ENCODE assay signal across 35 cellular contexts in genomic region chr2:20257411-20257810, GRCh38. TPM values are rescaled to one million over a fixed set of nuclear protein-coding genes. Genes with fewer than 3 reads are reported as not detected.
DNase-seq lines count a peak whose midpoint lies in the region; ATAC-seq, FAIRE-seq and TF ChIP-seq lines count a peak whose summit lies in the region.
"Had no signal": no experiment of that assay in that cellular context is flagged by ENCODE, and none has a peak within 500 bp of the region (broad histone marks: within the 10 kb centered on the region; RNA-seq: fewer than 3 reads in every experiment).

No MANE protein-coding gene starts in this region.

- H3K4me1 ChIP-seq in HepG2 (ENCODE audit: insufficient read depth, low read length) (no peaks in the 10 kb centered on the region), right lobe of liver (no peaks in the 10 kb centered on the region), A549 (no peaks in the 10 kb centered on the region), K562 (replicated peaks in 1 of 2; ENCODE audit: control insufficient read depth in 2 of 2, insufficient read depth in 2 of 2, low read length in 2 of 2) (no peaks in the 10 kb centered on the region), OCI-LY7 (ENCODE audit: insufficient read depth, low read length, poor library complexity, severe bottlenecking) (no peaks in the 10 kb centered on the region)
- H3K4me1 ChIP-seq: BE2C; BLaER1; BLaER1 treated with 17β-estradiol and CSF1 and Interleukin-3, amounts not matched to agents 10 nM and 100 nM; Caco-2 had no signal

- H3K9me3 ChIP-seq in HepG2 (ENCODE audit: low read length) (no peaks in the 10 kb centered on the region), right lobe of liver (no peaks in the 10 kb centered on the region), A549 (no peaks in the 10 kb centered on the region), SK-N-MC (ENCODE audit: low read depth, low read length) (no peaks in the 10 kb centered on the region), K562 (replicated peaks; ENCODE audit: control insufficient read depth, insufficient read depth, low read depth, low read length) (no peaks in the 10 kb centered on the region), OCI-LY7 (ENCODE audit: low read length) (no peaks in the 10 kb centered on the region)
- H3K9me3 ChIP-seq: BE2C; BLaER1; BLaER1 treated with 17β-estradiol and CSF1 and Interleukin-3, amounts not matched to agents 10 nM and 100 nM; Caco-2 had no signal

- H3K27ac ChIP-seq in HepG2 (ENCODE audit: extremely low read length, insufficient read depth, low read length) (no peak overlapping the region), right lobe of liver (no peak overlapping the region), A549 (no peak overlapping the region), SK-N-MC (0 out of 2 replicates have a peak overlapping the region, but pooled peaks have one; percentile 25), K562 (ENCODE audit: extremely low read depth, low read depth, low read length) (no peak overlapping the region), OCI-LY7 (ENCODE audit: low read depth, low read length, poor library complexity, severe bottlenecking) (no peak overlapping the region)
- H3K27ac ChIP-seq: 22Rv1; BLaER1; BLaER1 treated with 17β-estradiol and CSF1 and Interleukin-3, amounts not matched to agents 10 nM and 100 nM; C4-2B had no signal

- no TSS peak for BruUV-seq in HepG2 (replicated peaks; lab: Mats Ljungman, UMichigan)
- no TSS peak for BruUV-seq in K562 (replicated peaks; lab: Mats Ljungman, UMichigan)
- BruUV-seq in OCI-LY7 (replicated peaks; lab: Mats Ljungman, UMichigan): no TSS peak

- no peak overlapping the region for H3K4me3 ChIP-seq in HepG2 (replicated peaks in 1 of 3; ENCODE audit: insufficient read depth in 1 of 3, low read depth in 2 of 3, low read length in 3 of 3)
- no peak overlapping the region for H3K4me3 ChIP-seq in right lobe of liver
- H3K4me3 ChIP-seq in A549: no peak overlapping the region
- H3K4me3 ChIP-seq in SK-N-MC: no peak overlapping the region
- no peak overlapping the region for H3K4me3 ChIP-seq in K562
- no peak overlapping the region for H3K4me3 ChIP-seq in OCI-LY7 (ENCODE audit: low read depth, low read length, poor library complexity, severe bottlenecking)
- H3K4me3 ChIP-seq: BLaER1; BLaER1 treated with 17β-estradiol and CSF1 and Interleukin-3, amounts not matched to agents 10 nM and 100 nM had no signal

- in situ Hi-C loops in HepG2 (cut with HindIII; ENCODE audit: extremely low pct_ligation_motif_present, low pct_unique_long_range_greater_than_20kb): no loop called here
- in situ Hi-C loops in K562 (cut with MboI): no loop called here

- FAIRE-seq in HepG2 (lab: Jason Lieb, UNC) (no peak), A549 (lab: Jason Lieb, UNC) (no peak), K562 (lab: Jason Lieb, UNC) (no peak)
- FAIRE-seq: D721Med had no signal

- DNase-seq in HepG2 (ENCODE audit: low spot score): no peak
- no peak for DNase-seq in right lobe of liver
- no peak for DNase-seq in A549 (ENCODE audit: low read depth in 1 of 2, low spot score in 1 of 2)
- DNase-seq in SK-N-MC (ENCODE audit: low read depth, low spot score): no peak
- no peak for DNase-seq in K562 (ENCODE audit: extremely low read depth in 1 of 4, low spot score in 3 of 4)
- DNase-seq in kidney glomerular epithelial cell (lab: John Stamatoyannopoulos, UW): no peak
- DNase-seq in OCI-LY7 (ENCODE audit: low spot score): no peak
- DNase-seq: 8988T; ACHN; AML-193; BE2C; C1 segment of cervical spinal cord; Caco-2; Calu3; CD4-positive, alpha-beta memory T cell; CD4-positive, alpha-beta T cell; CD4-positive, CD25-positive, alpha-beta regulatory T cell; CD8-positive, alpha-beta memory T cell; CD8-positive, alpha-beta T cell; COR-L47; DMS 273 treated with DMSO at 0.1 percent for 48 hours; DMS153; DMS53; DMS79; DMS79 treated with DMSO at 0.1 percent for 48 hours; DND-41; EL had no signal

- peaks cover 20 to 80% of the 10 kb centered on the region in 2 experiments for H3K36me3 ChIP-seq in HepG2 (replicated peaks in 1 of 2; ENCODE audit: control insufficient read depth in 1 of 2, insufficient read depth in 2 of 2, low read length in 2 of 2)
- peaks cover 10 to 75% (median 34%) of the 10 kb centered on the region in 4 donors for H3K36me3 ChIP-seq in right lobe of liver
- H3K36me3 ChIP-seq in SK-N-MC (ENCODE audit: insufficient read depth, low read length): peaks cover 96% of the 10 kb centered on the region
- peaks cover 82% of the 10 kb centered on the region for H3K36me3 ChIP-seq in K562 (ENCODE audit: control insufficient read depth, insufficient read depth, low read length)
- peaks cover 92% of the 10 kb centered on the region for H3K36me3 ChIP-seq in OCI-LY7 (ENCODE audit: insufficient read depth, low read length)

- no peak overlapping the region for H2AFZ ChIP-seq in HepG2 (ENCODE audit: low read length)
- H2AFZ ChIP-seq in K562 (ENCODE audit: low read depth, low read length): no peak overlapping the region
- no peak overlapping the region for H2AFZ ChIP-seq in OCI-LY7 (ENCODE audit: low read length)

- TF ChIP-seq EP300 in HepG2 (IDR thresholded peaks at IDR 0.05; ENCODE audit: low read depth in 2 of 2, low read length in 2 of 2): no peak
- no peak for TF ChIP-seq EP300 in HepG2 (CRISPR knock-in tag; IDR thresholded peaks at IDR 0.05; ENCODE audit: borderline replicate concordance)
- no peak for TF ChIP-seq EP300 in A549 (IDR thresholded peaks at IDR 0.05)
- no peak for TF ChIP-seq EP300 in K562 (IDR thresholded peaks at IDR 0.05; ENCODE audit: low read length)

- no peaks in the 10 kb centered on the region for H3K9me1 ChIP-seq in K562 (ENCODE audit: control insufficient read depth, insufficient read depth, low read length)

- TF ChIP-seq RAD21 in HepG2 (CRISPR knock-in tag; IDR thresholded peaks at IDR 0.05) (no peak), A549 (conservative IDR thresholded peaks at IDR 0.05 in 1 of 2, IDR thresholded peaks at IDR 0.05 in 1 of 2) (no peak), K562 (CRISPR knock-in tag; conservative IDR thresholded peaks at IDR 0.05 in 1 of 2, IDR thresholded peaks at IDR 0.05 in 1 of 2) (no peak)

- H4K20me1 ChIP-seq in HepG2 (ENCODE audit: insufficient read depth, low read length) (no peaks in the 10 kb centered on the region), K562 (replicated peaks; ENCODE audit: control insufficient read depth, insufficient read depth, low read length) (no peaks in the 10 kb centered on the region), OCI-LY7 (ENCODE audit: insufficient read depth, low read length) (no peaks in the 10 kb centered on the region; the same call in 1 of the 2 replicates)

- ATAC-seq in HepG2: no peak
- no peak for ATAC-seq in right lobe of liver
- no peak for ATAC-seq in A549
- no peak for ATAC-seq in K562
- ATAC-seq in HG03439 (IDR thresholded peaks at IDR 0.05; ENCODE audit: unreplicated experiment): no peak
- ATAC-seq: CD8-positive, alpha-beta T cell had no signal

- no peaks in the 10 kb centered on the region for H3K9me2 ChIP-seq in OCI-LY7 (ENCODE audit: insufficient read depth, low read length)

- TF ChIP-seq CTCF in HepG2 (CRISPR knock-in tag; IDR thresholded peaks at IDR 0.05) (no peak), right lobe of liver (IDR thresholded peaks at IDR 0.05) (no peak), A549 (IDR thresholded peaks at IDR 0.05) (no peak), K562 (IDR thresholded peaks at IDR 0.05 in 2 of 3, conservative IDR thresholded peaks at IDR 0.05 in 1 of 3; ENCODE audit: insufficient read depth in 2 of 3, low read depth in 1 of 3, low read length in 3 of 3) (no peak), OCI-LY7 (conservative IDR thresholded peaks at IDR 0.05; ENCODE audit: low read length) (no peak)

- intact Hi-C loops in HepG2 (cut with micrococcal nuclease; ENCODE audit: unreplicated experiment): no loop called here
- intact Hi-C loops in right lobe of liver (cut with DNase I): no loop called here
- intact Hi-C loops in K562 (cut with micrococcal nuclease): loop anchor here (10.0 kb wide), 1 partner anchor 377 kb away; no protein-coding TSS in a partner anchor
- intact Hi-C loops in OCI-LY7 (cut with micrococcal nuclease; ENCODE audit: unreplicated experiment): no loop called here

- CTCF ChIA-PET in HepG2 (lab: Yijun Ruan, JAX; ENCODE audit: low intra/inter-chr PET ratio, low total read pairs) (no interaction called here), A549 (lab: Yijun Ruan, JAX) (interaction anchor here (0.7 to 1.9 kb wide), 2 partner anchors 11 to 20 kb away, joined by 3 to 5 read pairs; no protein-coding TSS in a partner anchor), K562 (lab: Yijun Ruan, JAX; ENCODE audit: low intra/inter-chr PET ratio) (no interaction called here), OCI-LY7 (lab: Charles Lee; ENCODE audit: unreplicated experiment) (no interaction called here)

- 100% methylated on average over 1 of the region's 1 CpG for WGBS in HepG2 (ENCODE audit: low lambda C conversion rate)
- WGBS in right lobe of liver (ENCODE audit: insufficient coverage, low coverage, low lambda C conversion rate, missing lambda C conversion rate): 92% methylated on average over 1 of the region's 1 CpG
- 92% methylated on average over 1 of the region's 1 CpG for WGBS in A549 (ENCODE audit: missing lambda C conversion rate)
- 96% methylated on average over 1 of the region's 1 CpG for WGBS in K562 (ENCODE audit: insufficient coverage, low coverage, missing lambda C conversion rate)

- H3K4me2 ChIP-seq in HepG2 (ENCODE audit: low read depth, low read length) (no peak overlapping the region), A549 (no peak overlapping the region), K562 (ENCODE audit: insufficient read depth, low read length) (no peak overlapping the region), OCI-LY7 (ENCODE audit: low read length) (no peak overlapping the region)
- H3K4me2 ChIP-seq: BLaER1; BLaER1 treated with 17β-estradiol and CSF1 and Interleukin-3, amounts not matched to agents 10 nM and 100 nM had no signal

- TF ChIP-seq POLR2A in HepG2 (IDR thresholded peaks at IDR 0.05; ENCODE audit: insufficient read depth in 1 of 2, low read depth in 2 of 2, low read length in 2 of 2) (no peak), right lobe of liver (IDR thresholded peaks at IDR 0.05) (no peak), A549 (IDR thresholded peaks at IDR 0.05; ENCODE audit: low read length) (no peak), K562 (conservative IDR thresholded peaks at IDR 0.05) (no peak)

- H3K9ac ChIP-seq in HepG2 (ENCODE audit: insufficient read depth, low read depth, low read length) (no peak overlapping the region), SK-N-MC (ENCODE audit: insufficient read length) (no peak overlapping the region), K562 (ENCODE audit: insufficient read depth in 1 of 2, low read depth in 2 of 2, low read length in 2 of 2) (no peak overlapping the region)
- H3K9ac ChIP-seq: BLaER1; BLaER1 treated with 17β-estradiol and CSF1 and Interleukin-3, amounts not matched to agents 10 nM and 100 nM had no signal

- POLR2A ChIA-PET in HepG2 (lab: Yijun Ruan, JAX): no interaction called here
- POLR2A ChIA-PET in A549 (lab: Yijun Ruan, JAX): no interaction called here
- POLR2A ChIA-PET in K562 (lab: Yijun Ruan, JAX): no interaction called here
- POLR2A ChIA-PET in OCI-LY7 (lab: Charles Lee): no interaction called here

- no peaks in the 10 kb centered on the region for H3K27me3 ChIP-seq in HepG2 (ENCODE audit: control insufficient read depth in 1 of 2, insufficient read depth in 2 of 2, low read length in 2 of 2)
- no peaks in the 10 kb centered on the region for H3K27me3 ChIP-seq in right lobe of liver
- no peaks in the 10 kb centered on the region for H3K27me3 ChIP-seq in K562 (ENCODE audit: control insufficient read depth in 2 of 2, insufficient read depth in 2 of 2, low read length in 2 of 2)
- H3K27me3 ChIP-seq: BE2C; BLaER1; BLaER1 treated with 17β-estradiol and CSF1 and Interleukin-3, amounts not matched to agents 10 nM and 100 nM had no signal

- no peaks in the 10 kb centered on the region for H3K79me2 ChIP-seq in HepG2 (ENCODE audit: insufficient read depth, low read length)
- no peaks in the 10 kb centered on the region for H3K79me2 ChIP-seq in K562 (ENCODE audit: control insufficient read depth, insufficient read depth, low read length)
- H3K79me2 ChIP-seq in OCI-LY7 (ENCODE audit: insufficient read depth, low read depth, low read length): no peaks in the 10 kb centered on the region

RNA-seq across cellular contexts. Expression of gene SDC1, which starts 32.5 kb away (rescaled TPM):
- total RNA-seq in HepG2 (2016; rRNA removed; fragmentation: Illumina TruSeq; extraction: Trizol) (47.5 and 119 TPM in 2 replicates), right lobe of liver (100 to 1,000 TPM; 260 to 452 (median 415) TPM), K562 (2014; rRNA removed) (1.5 and 1.7 TPM in 2 replicates), K562 (2014; rRNA removed; fragmentation: Illumina TruSeq; extraction: Trizol) (0.35 and 0.40 TPM in 2 replicates), K562 (2015; rRNA removed; fragmentation: Illumina TruSeq; extraction: Trizol) (1.4 and 1.6 TPM in 2 replicates), K562 (2021) (2.7 TPM in 2 replicates), OCI-LY7 (2022) (0.10 TPM in 1 of 2 replicates, not detected in the other)
- total RNA-seq in HepG2 (2016; cell fraction: cytosol; rRNA removed; fragmentation: Illumina TruSeq; extraction: Trizol; ENCODE audit: low read depth): 9.3 and 11.1 TPM in 2 replicates
- 45.4 and 119 TPM in 2 replicates for total RNA-seq in HepG2 (2016; cell fraction: insoluble cytoplasmic fraction; rRNA removed; fragmentation: Illumina TruSeq; extraction: Trizol)
- 27.4 and 30.5 TPM in 2 replicates for total RNA-seq in HepG2 (2016; cell fraction: membrane; rRNA removed; fragmentation: Illumina TruSeq; extraction: Trizol)
- total RNA-seq in HepG2 (2016; cell fraction: nucleus; rRNA removed; fragmentation: Illumina TruSeq; extraction: Trizol): 90.3 and 111 TPM in 2 replicates
- polyA plus RNA-seq in HepG2 (2011; rRNA removed) (108 and 113 TPM in 2 replicates), A549 (2011; rRNA removed) (97.1 and 116 TPM in 2 replicates), A549 (2017; fragmentation: RNase III; extraction: RNeasy Plus Mini Kit Qiagen cat#74134 plus additional on column Dnase treatment) (157 to 171 TPM (median 166 TPM) in 3 replicates), K562 (2011; rRNA removed) (0.39 and 2.7 TPM in 2 replicates), K562 (2014; fragmentation: Illumina TruSeq; extraction: Trizol) (0.49 and 1.2 TPM in 2 replicates), K562 (2014; fragmentation: Nextera tagmentation; extraction: Ambion mirVana) (under 1 TPM; 0.06 to 0.14 TPM), K562 (2014; rRNA removed) (1.1 and 1.8 TPM in 2 replicates)
- 78.7 and 130 TPM in 2 replicates for polyA plus RNA-seq in HepG2 (2011; cell fraction: cytosol; rRNA removed)
- 66.7 and 76.2 TPM in 2 replicates for polyA plus RNA-seq in HepG2 (2011; cell fraction: nucleus; rRNA removed)
- 44.8 and 48.6 TPM in 2 replicates for polyA plus RNA-seq in HepG2 (2012)
- polyA plus RNA-seq in HepG2 (2016; cell fraction: cytosol; fragmentation: Illumina TruSeq; extraction: Trizol; ENCODE audit: low read depth): 8.7 TPM in 2 replicates
- polyA plus RNA-seq in HepG2 (2016; cell fraction: insoluble cytoplasmic fraction; fragmentation: Illumina TruSeq; extraction: Trizol; ENCODE audit: low read depth): 49.7 and 54.3 TPM in 2 replicates
- 17.8 and 18.0 TPM in 2 replicates for polyA plus RNA-seq in HepG2 (2016; cell fraction: membrane; fragmentation: Illumina TruSeq; extraction: Trizol; ENCODE audit: low read depth)
- 156 and 173 TPM in 2 replicates for polyA plus RNA-seq in HepG2 (2016; cell fraction: nucleus; fragmentation: Illumina TruSeq; extraction: Trizol; ENCODE audit: insufficient read depth, low read depth)
- polyA minus RNA-seq in HepG2 (2011; rRNA and poly(A)+ RNA removed; ENCODE audit: low replicate concordance): 13.0 and 159 TPM in 2 replicates
- 69.2 and 73.2 TPM in 2 replicates for polyA minus RNA-seq in HepG2 (2011; cell fraction: cytosol; rRNA and poly(A)+ RNA removed)
- polyA minus RNA-seq in HepG2 (2011; cell fraction: nucleus; rRNA and poly(A)+ RNA removed): 14.8 and 16.3 TPM in 2 replicates
- 123 and 215 TPM in 2 replicates for polyA plus RNA-seq in A549 (2012; cell fraction: cytosol; rRNA removed)
- polyA plus RNA-seq in A549 (2012; cell fraction: nucleus; rRNA removed): 279 and 455 TPM in 2 replicates
- polyA minus RNA-seq in A549 (2011; rRNA and poly(A)+ RNA removed): 92.8 and 113 TPM in 2 replicates
- total RNA-seq in K562 (2011; cell fraction: chromatin; rRNA removed; ENCODE audit: low replicate concordance): 0.28 and 0.90 TPM in 2 replicates
- total RNA-seq in K562 (2011; cell fraction: nucleolus; rRNA removed): 0.39 and 1.3 TPM in 2 replicates
- total RNA-seq in K562 (2011; cell fraction: nucleoplasm; rRNA removed): 0.37 and 0.46 TPM in 2 replicates
- polyA plus RNA-seq in K562 (2011; cell fraction: cytosol; rRNA removed): 2.3 and 2.9 TPM in 2 replicates
- 0.34 and 2.7 TPM in 2 replicates for polyA plus RNA-seq in K562 (2011; cell fraction: nucleus; rRNA removed)
- 0.86 and 0.90 TPM in 2 replicates for polyA plus RNA-seq in K562 (2012)
- polyA minus RNA-seq in K562 (2011; rRNA and poly(A)+ RNA removed): 0.39 and 1.3 TPM in 2 replicates
- 0.57 and 3.1 TPM in 2 replicates for polyA minus RNA-seq in K562 (2011; cell fraction: cytosol; rRNA and poly(A)+ RNA removed)
- polyA minus RNA-seq in K562 (2011; cell fraction: nucleus; rRNA and poly(A)+ RNA removed): 0.13 and 0.56 TPM in 2 replicates
- not detected in 2 replicates for total RNA-seq in OCI-LY7 (2014; rRNA removed; shearing (Covaris generic))
- total RNA-seq: B cell; CD4-positive, alpha-beta T cell; CD4-positive, CD25-positive, alpha-beta regulatory T cell; CD8-positive, alpha-beta T cell had no signal
- polyA plus RNA-seq: CD14-positive monocyte; CD4-positive, alpha-beta memory T cell; CD4-positive, CD25-positive, alpha-beta regulatory T cell; CD8-positive, alpha-beta memory T cell had no signal

Comparison
In these comparisons a context has a peak if more than half of its experiments do, and no peak if none do; other contexts are left out.
1. Of the 241 proteins assayed by ChIP-seq in both HepG2 and K562: peak only in HepG2: MAFK; only in K562: none; in both: none; in neither: 240.